Comparison of ENCODE assay signal across 19 cellular contexts in genomic region chr11:124483422-124483821, GRCh38. TPM values are rescaled to one million over a fixed set of nuclear protein-coding genes. Genes with fewer than 3 reads are reported as not detected.
A peak's percentile ranks its signal among the peaks of the same experiment; 100 is the strongest.
DNase-seq lines count a peak whose midpoint lies in the region; ATAC-seq and TF ChIP-seq lines count a peak whose summit lies in the region.
"Had no signal": no experiment of that assay in that cellular context is flagged by ENCODE, and none has a peak within 500 bp of the region (broad histone marks: within the 10 kb centered on the region; RNA-seq: fewer than 3 reads in every experiment).

No MANE protein-coding gene starts in this region.

- H3K79me2 ChIP-seq in H9 (ENCODE audit: insufficient read depth, low read length), result no peaks in the 10 kb centered on the region

- no peak overlapping the region for H3K9ac ChIP-seq in H9 (ENCODE audit: extremely low read depth, insufficient read length, low read length)
- H3K9ac ChIP-seq: GM23248 had no signal

- no peak overlapping the region for H2BK120ac ChIP-seq in H9 (ENCODE audit: low read depth, low read length, poor library complexity, severe bottlenecking)

- peak overlapping the region in 1 of 3 experiments; percentile 56; a peak in 1 of 7 replicates for H3K27ac Mint-ChIP-seq in H9

- H3K27me3 ChIP-seq in A673 (replicated peaks; ENCODE audit: insufficient read depth, low read depth, low read length, poor library complexity) (no peaks in the 10 kb centered on the region), H9 (ENCODE audit: insufficient read depth, low read length) (no peaks in the 10 kb centered on the region), RWPE2 (ENCODE audit: insufficient read depth, poor library complexity, severe bottlenecking) (no peaks in the 10 kb centered on the region), ovary (no peaks in the 10 kb centered on the region)

- CTCF ChIA-PET in A673 (lab: Charles Lee), result no interaction called here

- H3K27me3 Mint-ChIP-seq in H9 (ENCODE audit: low read depth), result no peaks in the 10 kb centered on the region; the same call in none of the 2 replicates

- H3K4ac ChIP-seq in H9 (ENCODE audit: low read depth, low read length), result no peak overlapping the region

- DNase-seq in A673 (ENCODE audit: low spot score) (peak; percentile 36), H9 (no peak), RWPE2 (ENCODE audit: low spot score) (no peak), epithelial cell of prostate (ENCODE audit: low read depth, low spot score) (no peak), ovary (no peak), lower leg skin (ENCODE audit: low spot score in 2 of 2) (no peak), T-helper 2 cell (no peak)
- DNase-seq: COR-L47; Kasumi-1; NCI-H1417; NCI-H187 treated with DMSO at 0.1 percent for 48 hours; NCI-H345; NK-92 treated with Interleukin-12 subunit alpha and Interleukin-12 subunit beta, amount 100 ng/mL, for 24 hours had no signal

- H3K36me3 ChIP-seq in A673 (ENCODE audit: insufficient read depth, low read length, poor library complexity, severe bottlenecking) (no peaks in the 10 kb centered on the region), RWPE2 (ENCODE audit: low read depth) (no peaks in the 10 kb centered on the region), ovary (no peaks in the 10 kb centered on the region)

- no peak overlapping the region for H2BK20ac ChIP-seq in H9 (ENCODE audit: low read depth, low read length, poor library complexity, severe bottlenecking)

- no peak overlapping the region for H3K4me3 Mint-ChIP-seq in H9

- H2BK12ac ChIP-seq in H9 (ENCODE audit: insufficient read length, low read depth, low read length), result no peak overlapping the region

- no peaks in the 10 kb centered on the region for H3K9me3 Mint-ChIP-seq in H9

- no peak overlapping the region for H2BK15ac ChIP-seq in H9 (ENCODE audit: low read depth, low read length)

- no peak overlapping the region for H3K4me3 ChIP-seq in A673 (ENCODE audit: low read depth, low read length, poor library complexity, severe bottlenecking)
- H3K4me3 ChIP-seq in RWPE2 (ENCODE audit: severe bottlenecking), result no peak overlapping the region
- H3K4me3 ChIP-seq in ovary, result no peak overlapping the region
- H3K4me3 ChIP-seq in lower leg skin (ENCODE audit: low read depth, poor library complexity, severe bottlenecking), result no peak overlapping the region
- H3K4me3 ChIP-seq: GM23248 had no signal

- ATAC-seq in RWPE2 (ENCODE audit: low read depth) (no peak), HG02981 (IDR thresholded peaks at IDR 0.05; ENCODE audit: unreplicated experiment) (no peak)

- peak; percentile 31; the same call in 1 of the 2 replicates for TF ChIP-seq CTCF in A673 (conservative IDR thresholded peaks at IDR 0.05; ENCODE audit: low read depth, low read length)
- TF ChIP-seq CTCF in H9 (conservative IDR thresholded peaks at IDR 0.05), result peak; percentile 51
- TF ChIP-seq CTCF in RWPE2 (IDR thresholded peaks at IDR 0.05; ENCODE audit: poor library complexity, severe bottlenecking), result no peak
- no peak for TF ChIP-seq CTCF in ovary (IDR thresholded peaks at IDR 0.05)
- no peak for TF ChIP-seq CTCF in lower leg skin (IDR thresholded peaks at IDR 0.05)

- no peak for TF ChIP-seq POLR2A in ovary (IDR thresholded peaks at IDR 0.05)
- TF ChIP-seq POLR2A in lower leg skin (IDR thresholded peaks at IDR 0.05), result no peak

- no peak overlapping the region for H4K5ac ChIP-seq in H9 (ENCODE audit: insufficient read length, low read depth, low read length)

- no peak overlapping the region for H3T11ph ChIP-seq in H9 (ENCODE audit: low read length)

- H3K4me1 ChIP-seq in A673 (ENCODE audit: insufficient read depth, low read length, poor library complexity, severe bottlenecking) (peaks cover 24% of the 10 kb centered on the region), H9 (ENCODE audit: insufficient read depth, low read length) (no peaks in the 10 kb centered on the region; the same call in 1 of the 2 replicates), RWPE2 (ENCODE audit: insufficient read depth, poor library complexity, severe bottlenecking) (peaks cover 14% of the 10 kb centered on the region), ovary (ENCODE audit: insufficient read depth) (no peaks in the 10 kb centered on the region)

- no peak overlapping the region for H3K18ac ChIP-seq in H9 (ENCODE audit: insufficient read length, low read depth, low read length)

- H4K91ac ChIP-seq in H9 (ENCODE audit: insufficient read length, low read depth, low read length), result no peak overlapping the region

- no peaks in the 10 kb centered on the region for H3K79me1 ChIP-seq in H9 (ENCODE audit: insufficient read depth, low read depth, low read length, poor library complexity, severe bottlenecking)

- H3K27ac ChIP-seq in A673 (ENCODE audit: low read depth, low read length, poor library complexity, severe bottlenecking), result no peak overlapping the region
- no peak overlapping the region for H3K27ac ChIP-seq in H9 (ENCODE audit: insufficient read length, low read depth, low read length)
- peak overlapping the region; percentile 94 for H3K27ac ChIP-seq in RWPE2 (ENCODE audit: poor library complexity, severe bottlenecking)
- peak overlapping the region; percentile 90 for H3K27ac ChIP-seq in epithelial cell of prostate
- H3K27ac ChIP-seq in ovary, result no peak overlapping the region
- H3K27ac ChIP-seq: GM23248 had no signal

- intact Hi-C loops in A673 (cut with micrococcal nuclease; ENCODE audit: unreplicated experiment), result no loop called here
- intact Hi-C loops in ovary (cut with DNase I), result no loop called here
- intact Hi-C loops in lower leg skin (cut with DNase I; ENCODE audit: low total_unique reads), result no loop called here

- WGBS in H9 (ENCODE audit: extremely low coverage, insufficient read length, low lambda C conversion rate), result no CpG with 5 or more reads among the region's 4 CpGs
- 53 to 69% (median 67%) methylated on average over 4 of the region's 4 CpGs for WGBS in ovary, 3 donors
- 64 to 69% methylated on average over 3 to 4 of the region's 4 CpGs for WGBS in lower leg skin, 2 donors

- H3K23me2 ChIP-seq in H9 (ENCODE audit: insufficient read length, low read depth, low read length, poor library complexity, severe bottlenecking), result peaks cover 4% of the 10 kb centered on the region

- POLR2A ChIA-PET in A673 (lab: Charles Lee; ENCODE audit: low non-redundant PET), result no interaction called here

- BruUV-seq in A673 (replicated peaks; lab: Mats Ljungman, UMichigan), result no TSS peak

- H3K4me1 Mint-ChIP-seq in H9, result peaks cover 25% of the 10 kb centered on the region in 2 experiments

- no peak overlapping the region for H3K14ac ChIP-seq in H9 (ENCODE audit: insufficient read depth, low read length)

- no peak overlapping the region for H2BK5ac ChIP-seq in H9 (ENCODE audit: insufficient read length, low read length)

- H3K23ac ChIP-seq in H9 (ENCODE audit: insufficient read length, low read depth, low read length), result no peak overlapping the region

- H3K56ac ChIP-seq in H9 (ENCODE audit: insufficient read length, low read depth, low read length), result no peak overlapping the region

- H3K4me2 ChIP-seq in H9 (ENCODE audit: insufficient read depth, insufficient read length, low read length), result no peak overlapping the region

- TF ChIP-seq EP300 in ovary (IDR thresholded peaks at IDR 0.05), result no peak

- H3K36me3 Mint-ChIP-seq in H9 (ENCODE audit: insufficient read depth in 1 of 3, low read depth in 3 of 3), result no peaks in the 10 kb centered on the region
- H3K36me3 Mint-ChIP-seq: CD14-positive monocyte had no signal

- H3K9me3 ChIP-seq in A673 (ENCODE audit: low read depth, low read length, poor library complexity, severe bottlenecking), result no peaks in the 10 kb centered on the region
- H3K9me3 ChIP-seq in H9 (ENCODE audit: control insufficient read depth, low read depth, low read length), result no peaks in the 10 kb centered on the region
- H3K9me3 ChIP-seq in RWPE2 (ENCODE audit: severe bottlenecking), result no peaks in the 10 kb centered on the region
- no peaks in the 10 kb centered on the region for H3K9me3 ChIP-seq in ovary

- H2AK5ac ChIP-seq in H9 (ENCODE audit: insufficient read length, low read length), result no peak overlapping the region

- H4K8ac ChIP-seq in H9 (replicated peaks; ENCODE audit: insufficient read length, low read depth, low read length), result no peak overlapping the region

- H2AFZ ChIP-seq in H9 (ENCODE audit: low read length), result no peak overlapping the region
- H2AFZ ChIP-seq: GM23248 had no signal

- no peaks in the 10 kb centered on the region for H4K20me1 ChIP-seq in H9 (ENCODE audit: control insufficient read depth, insufficient read depth, insufficient read length)

RNA-seq across cellular contexts. Expression of gene OR8B8, which starts 37.9 kb away (rescaled TPM):
- not detected in 2 replicates for total RNA-seq in A673 (2021)
- not detected in 2 replicates for total RNA-seq in H9 (2021)
- not detected for total RNA-seq in ovary
- not detected for polyA plus RNA-seq in ovary
- not detected for total RNA-seq in lower leg skin
- total RNA-seq: A172, GM23248, HT-29, IMR-90 had no signal
- polyA plus RNA-seq: CD14-positive monocyte, GM23248, IMR-90 had no signal

RNA-seq across cellular contexts. Expression of gene OR8B4, which starts 58.8 kb away (rescaled TPM):
- not detected in 2 replicates for total RNA-seq in A673 (2021)
- not detected in 2 replicates for total RNA-seq in H9 (2021)
- total RNA-seq in ovary, result not detected
- not detected for polyA plus RNA-seq in ovary
- total RNA-seq in lower leg skin, result not detected
- total RNA-seq: A172, GM23248, HT-29, IMR-90 had no signal
- polyA plus RNA-seq: CD14-positive monocyte, GM23248, IMR-90 had no signal

Comparison
In these comparisons a context has a peak if more than half of its experiments do, and no peak if none do; other contexts are left out.
1. H3K27ac ChIP-seq: peak in RWPE2 (single experiment) and epithelial cell of prostate (single experiment); none in A673 (single experiment), H9 (single experiment) and ovary (0 of 2).
2. CTCF ChIP-seq: peak in A673 (single experiment) and H9 (single experiment); none in RWPE2 (single experiment), ovary (0 of 3) and lower leg skin (0 of 3).